8 cellular contexts compared by ENCODE assay signal in genomic region chr1:8408151-8408839, GRCh38.
DNase-seq lines count a peak whose midpoint lies in the region; ATAC-seq and TF ChIP-seq lines count a peak whose summit lies in the region.

No MANE protein-coding gene starts in this region.

- CTCF ChIA-PET in CD4-positive, alpha-beta memory T cell (lab: Charles Lee; ENCODE audit: partially characterized antibody) = interaction anchor here (0.5 to 5.0 kb wide), 18 partner anchors 12 to 504 kb away, joined by 3 to 88 read pairs (median 5); no protein-coding TSS in a partner anchor

- H3K9me3 Mint-ChIP-seq in CD4-positive, alpha-beta memory T cell = no peaks in the 10 kb centered on the region
- no peaks in the 10 kb centered on the region for H3K9me3 Mint-ChIP-seq in progenitor cell of endocrine pancreas (ENCODE audit: low read depth)

- H3K27me3 ChIP-seq in CD4-positive, alpha-beta memory T cell (ENCODE audit: insufficient read depth, low read length) = no peaks in the 10 kb centered on the region

- no peak for DNase-seq in CD4-positive, alpha-beta memory T cell
- DNase-seq in SK-N-MC (ENCODE audit: low read depth, low spot score) (no peak), fibroblast of the conjunctiva (ENCODE audit: low read depth) (peak; percentile 89), progenitor cell of endocrine pancreas (ENCODE audit: low spot score, unreplicated experiment) (no peak), NCI-H526 treated with DMSO at 0.1 percent for 48 hours (lab: John Stamatoyannopoulos, UW) (no peak), NCI-H2029 (lab: John Stamatoyannopoulos, UW) (no peak)

- H3K4me1 ChIP-seq in CD4-positive, alpha-beta memory T cell (ENCODE audit: insufficient read depth, low read length) = peaks cover 87% of the 10 kb centered on the region

- H3K4me3 ChIP-seq in CD4-positive, alpha-beta memory T cell (ENCODE audit: low read length in 2 of 2) = peak overlapping the region in 1 of 2 donors; percentile 23
- H3K4me3 ChIP-seq in SK-N-MC = peak overlapping the region; percentile 71

- ATAC-seq in HG03457 (IDR thresholded peaks at IDR 0.05; ENCODE audit: unreplicated experiment) (no peak), GM18868 (IDR thresholded peaks at IDR 0.05; ENCODE audit: unreplicated experiment) (no peak)

- no peaks in the 10 kb centered on the region for H3K27me3 Mint-ChIP-seq in CD4-positive, alpha-beta memory T cell
- H3K27me3 Mint-ChIP-seq in progenitor cell of endocrine pancreas = no peaks in the 10 kb centered on the region

- intact Hi-C loops in CD4-positive, alpha-beta memory T cell (cut with micrococcal nuclease) = loop anchor here (10.0 kb wide), 1 partner anchor 437 kb away; no protein-coding TSS in a partner anchor

- H3K27ac Mint-ChIP-seq in CD4-positive, alpha-beta memory T cell = peak overlapping the region; percentile 56 to 94 (median 79)
- peak overlapping the region; percentile 94 for H3K27ac Mint-ChIP-seq in progenitor cell of endocrine pancreas

- H3K36me3 Mint-ChIP-seq in CD4-positive, alpha-beta memory T cell = peaks cover 34 to 61% of the 10 kb centered on the region in 2 donors
- H3K36me3 Mint-ChIP-seq in progenitor cell of endocrine pancreas (ENCODE audit: insufficient read depth) = peaks cover 28% of the 10 kb centered on the region

- H3K9ac ChIP-seq in SK-N-MC (ENCODE audit: insufficient read length) = peak overlapping the region; percentile 13

- H3K36me3 ChIP-seq in CD4-positive, alpha-beta memory T cell (ENCODE audit: insufficient read depth, low read length) = peaks cover 10% of the 10 kb centered on the region
- peaks cover 26% of the 10 kb centered on the region for H3K36me3 ChIP-seq in SK-N-MC (ENCODE audit: insufficient read depth, low read length)

- peak overlapping the region in 7 of 8 donors; percentile 57 to 79 (median 68) for H3K4me3 Mint-ChIP-seq in CD4-positive, alpha-beta memory T cell
- H3K4me3 Mint-ChIP-seq in progenitor cell of endocrine pancreas (ENCODE audit: low read depth) = no peak overlapping the region

- no peaks in the 10 kb centered on the region for H3K9me3 ChIP-seq in CD4-positive, alpha-beta memory T cell (ENCODE audit: control insufficient read depth in 1 of 2, low read length in 2 of 2)
- H3K9me3 ChIP-seq in SK-N-MC (ENCODE audit: low read depth, low read length) = no peaks in the 10 kb centered on the region

- H3K27ac ChIP-seq in CD4-positive, alpha-beta memory T cell (ENCODE audit: low read depth, low read length) = peak overlapping the region; percentile 34
- H3K27ac ChIP-seq in SK-N-MC = peak overlapping the region; percentile 96

- POLR2A ChIA-PET in CD4-positive, alpha-beta memory T cell (lab: Charles Lee; ENCODE audit: partially characterized antibody) = interaction anchor here (1.2 to 7.0 kb wide), 4 partner anchors 12 to 125 kb away, joined by 3 to 57 read pairs (median 12); no protein-coding TSS in a partner anchor

- no peak for TF ChIP-seq CTCF in progenitor cell of endocrine pancreas (IDR thresholded peaks at IDR 0.05; ENCODE audit: unreplicated experiment)

- H3K4me1 Mint-ChIP-seq in CD4-positive, alpha-beta memory T cell = peaks cover 59 to 85% (median 73%) of the 10 kb centered on the region in 4 donors
- peaks cover 46% of the 10 kb centered on the region for H3K4me1 Mint-ChIP-seq in progenitor cell of endocrine pancreas (ENCODE audit: low read depth)
